In genomic region chr6:32439708-32440214, GRCh38 we compare ENCODE assay signal across 8 cellular contexts.
DNase-seq lines count a peak whose midpoint lies in the region; TF ChIP-seq lines count a peak whose summit lies in the region.

Gene HLA-DRA (plus strand): TSS chr6:32439887. CDS start chr6:32439951, 64 bp downstream.

- H3K9me3 Mint-ChIP-seq in activated naive CD4-positive, alpha-beta T cell treated with anti-CD3 and anti-CD28 coated beads, Interleukin-2, amount 10 ng/mL, durations not matched to agents 7 days and 5 days: no peaks in the 10 kb centered on the region
- no peaks in the 10 kb centered on the region for H3K9me3 Mint-ChIP-seq in nephron progenitor cell

- H3K4me3 ChIP-seq in MM.1S (ENCODE audit: low read length): peak within 1 kb of the TSS; percentile 80
- no peak within 1 kb of the TSS for H3K4me3 ChIP-seq in fibroblast of pulmonary artery (replicated peaks; ENCODE audit: low read depth, low read length)

- no peaks in the 10 kb centered on the region for H3F3A ChIP-seq in MM.1S (ENCODE audit: insufficient read depth, low read length)

- H3K36me3 Mint-ChIP-seq in activated naive CD4-positive, alpha-beta T cell treated with anti-CD3 and anti-CD28 coated beads, Interleukin-2, amount 10 ng/mL, durations not matched to agents 7 days and 5 days: peaks cover 10% of the 10 kb centered on the region
- no peaks in the 10 kb centered on the region for H3K36me3 Mint-ChIP-seq in nephron progenitor cell (ENCODE audit: low read depth)

- H4K20me1 ChIP-seq in MM.1S (ENCODE audit: insufficient read depth, low read length): no peaks in the 10 kb centered on the region

- peaks cover 22% of the 10 kb centered on the region for H3K4me1 ChIP-seq in MM.1S (ENCODE audit: low read length)

- H3K79me2 ChIP-seq in MM.1S (ENCODE audit: low read length): peaks cover 8% of the 10 kb centered on the region

- H3K9ac ChIP-seq in MM.1S (ENCODE audit: low read length): peak within 1 kb of the TSS; percentile 73

- peak within 1 kb of the TSS; percentile 39 for H3K27ac Mint-ChIP-seq in activated naive CD4-positive, alpha-beta T cell treated with anti-CD3 and anti-CD28 coated beads, Interleukin-2, amount 10 ng/mL, durations not matched to agents 7 days and 5 days
- H3K27ac Mint-ChIP-seq in nephron progenitor cell: no peak within 1 kb of the TSS

- H3K27ac ChIP-seq in MM.1S (ENCODE audit: low read length): peak within 1 kb of the TSS; percentile 78

- peak within 1 kb of the TSS; percentile 69 for H3K4me3 Mint-ChIP-seq in activated naive CD4-positive, alpha-beta T cell treated with anti-CD3 and anti-CD28 coated beads, Interleukin-2, amount 10 ng/mL, durations not matched to agents 7 days and 5 days
- H3K4me3 Mint-ChIP-seq in nephron progenitor cell: no peak within 1 kb of the TSS

- no peaks in the 10 kb centered on the region; the same call in 1 of the 2 replicates for H3K36me3 ChIP-seq in MM.1S (replicated peaks; ENCODE audit: insufficient read depth, low read length)

- peak within 1 kb of the TSS; percentile 57 for H2AFZ ChIP-seq in MM.1S (ENCODE audit: low read length)

- DNase-seq in activated naive CD4-positive, alpha-beta T cell treated with anti-CD3 and anti-CD28 coated beads, Interleukin-2, amount 10 ng/mL, durations not matched to agents 7 days and 5 days: peak; percentile 32
- DNase-seq in activated naive CD4-positive, alpha-beta T cell (lab: John Stamatoyannopoulos, UW): no peak
- peak; percentile 20 for DNase-seq in HCEC 1CT
- peak; percentile 85 for DNase-seq in MM.1S
- DNase-seq in activated CD8-positive, alpha-beta memory T cell treated with anti-CD3 and anti-CD28 coated beads, Interleukin-2, amount 50 U/mL, for 1 hour (ENCODE audit: extremely low read depth): peak; percentile 19
- DNase-seq in fibroblast of pulmonary artery (ENCODE audit: low read depth): peak; percentile 66
- DNase-seq in nephron progenitor cell: peak; percentile 15
- DNase-seq in activated effector memory CD4-positive, alpha-beta T cell treated with anti-CD3 and anti-CD28 coated beads, Interleukin-2, amount 50 U/mL, for 16 hours: no peak

- H3K27me3 Mint-ChIP-seq in activated naive CD4-positive, alpha-beta T cell treated with anti-CD3 and anti-CD28 coated beads, Interleukin-2, amount 10 ng/mL, durations not matched to agents 7 days and 5 days: peaks cover 15% of the 10 kb centered on the region
- H3K27me3 Mint-ChIP-seq in nephron progenitor cell (ENCODE audit: low read depth, poor library complexity): peaks cover 3% of the 10 kb centered on the region

- CTCF ChIA-PET in activated naive CD4-positive, alpha-beta T cell treated with anti-CD3 and anti-CD28 coated beads, Interleukin-2, amount 10 ng/mL, durations not matched to agents 7 days and 5 days (lab: Charles Lee): interaction anchor here (0.8 to 1.3 kb wide), 2 partner anchors 26 to 261 kb away, joined by 3 read pairs; no protein-coding TSS in a partner anchor

- H3K9me2 ChIP-seq in MM.1S (replicated peaks; ENCODE audit: insufficient read depth, low read length): no peaks in the 10 kb centered on the region

- peak within 1 kb of the TSS; percentile 87 for H3K4me2 ChIP-seq in MM.1S (ENCODE audit: low read depth, low read length)

- peaks cover 22% of the 10 kb centered on the region for H3K4me1 Mint-ChIP-seq in activated naive CD4-positive, alpha-beta T cell treated with anti-CD3 and anti-CD28 coated beads, Interleukin-2, amount 10 ng/mL, durations not matched to agents 7 days and 5 days
- H3K4me1 Mint-ChIP-seq in nephron progenitor cell: no peaks in the 10 kb centered on the region

- TF ChIP-seq CTCF in MM.1S (IDR thresholded peaks at IDR 0.05; ENCODE audit: low read length) (no peak), fibroblast of pulmonary artery (IDR thresholded peaks at IDR 0.05; ENCODE audit: low read length, missing control alignments) (no peak), nephron progenitor cell (IDR thresholded peaks at IDR 0.05) (no peak)

- H3K27me3 ChIP-seq in MM.1S (replicated peaks; ENCODE audit: insufficient read depth, low read length): no peaks in the 10 kb centered on the region

- H3K9me3 ChIP-seq in MM.1S (replicated peaks; ENCODE audit: insufficient read depth, low read length): no peaks in the 10 kb centered on the region

Comparison
In these comparisons a context has a peak if more than half of its experiments do, and no peak if none do; other contexts are left out.
1. DNase-seq: peak in activated naive CD4-positive, alpha-beta T cell treated with anti-CD3 and anti-CD28 coated beads, Interleukin-2, amount 10 ng/mL, durations not matched to agents 7 days and 5 days (single experiment), HCEC 1CT (single experiment), MM.1S (single experiment), activated CD8-positive, alpha-beta memory T cell treated with anti-CD3 and anti-CD28 coated beads, Interleukin-2, amount 50 U/mL, for 1 hour (single experiment), fibroblast of pulmonary artery (single experiment) and nephron progenitor cell (single experiment); none in activated naive CD4-positive, alpha-beta T cell (0 of 4) and activated effector memory CD4-positive, alpha-beta T cell treated with anti-CD3 and anti-CD28 coated beads, Interleukin-2, amount 50 U/mL, for 16 hours (single experiment).